ENCODE assay signal across 14 cellular contexts in genomic region chr1:204341380-204341779, GRCh38. TPM values are rescaled to one million over a fixed set of nuclear protein-coding genes. Genes with fewer than 3 reads are reported as not detected.
DNase-seq lines count a peak whose midpoint lies in the region; ATAC-seq and TF ChIP-seq lines count a peak whose summit lies in the region.
"Had no signal": no experiment of that assay in that cellular context is flagged by ENCODE, and none has a peak within 500 bp of the region (broad histone marks: within the 10 kb centered on the region; RNA-seq: fewer than 3 reads in every experiment).

No MANE protein-coding gene starts in this region.

- intact Hi-C loops in heart right ventricle (cut with DNase I) = no loop called here

- H3K9me3 ChIP-seq in osteoblast (ENCODE audit: low read depth, low read length) (no peaks in the 10 kb centered on the region), heart right ventricle (no peaks in the 10 kb centered on the region)
- H3K9me3 ChIP-seq: breast epithelium, testis had no signal

- no peaks in the 10 kb centered on the region for H4K20me1 ChIP-seq in osteoblast (ENCODE audit: insufficient read depth, low read length)

- H3K36me3 ChIP-seq in osteoblast (ENCODE audit: insufficient read depth, low read length) (no peaks in the 10 kb centered on the region), heart right ventricle (no peaks in the 10 kb centered on the region)
- H3K36me3 ChIP-seq: breast epithelium had no signal

- no peaks in the 10 kb centered on the region for H3K4me1 ChIP-seq in osteoblast (ENCODE audit: insufficient read depth, low read length)
- H3K4me1 ChIP-seq in heart right ventricle = peaks cover 0 to 15% (median 0%) of the 10 kb centered on the region in 9 donors
- H3K4me1 ChIP-seq: breast epithelium had no signal

- DNase-seq in GM03348 (ENCODE audit: low spot score) = peak; percentile 21
- peak; percentile 77 to 82 for DNase-seq in NCI-H526 (lab: John Stamatoyannopoulos, UW)
- peak; percentile 32 for DNase-seq in fibroblast of peridontal ligament (ENCODE audit: extremely low read depth)
- peak; percentile 85 for DNase-seq in osteoblast (ENCODE audit: insufficient read length, low spot score, missing footprints)
- DNase-seq in heart right ventricle = no peak
- DNase-seq in DMS79 (lab: John Stamatoyannopoulos, UW) = no peak
- DNase-seq: activated CD8-positive, alpha-beta memory T cell treated with anti-CD3 and anti-CD28 coated beads, Interleukin-2, amount 10 ng/mL, durations not matched to agents 7 days and 5 days; effector memory CD8-positive, alpha-beta T cell; stimulated activated CD8-positive, alpha-beta memory T cell treated with anti-CD3 and anti-CD28 coated beads, Interleukin-4, amount 100 ng/mL, for 48 hours; testis had no signal

- no peak for ATAC-seq in GM18909 (IDR thresholded peaks at IDR 0.05; ENCODE audit: poor library complexity, unreplicated experiment)
- no peak for ATAC-seq in heart right ventricle
- ATAC-seq: activated CD8-positive, alpha-beta memory T cell treated with anti-CD3 and anti-CD28 coated beads, Interleukin-2, amount 10 ng/mL, durations not matched to agents 7 days and 5 days; effector memory CD8-positive, alpha-beta T cell; WTC11 had no signal

- H3K4me3 ChIP-seq in osteoblast (ENCODE audit: insufficient read depth, low read length) (no peak overlapping the region), heart right ventricle (no peak overlapping the region)
- H3K4me3 ChIP-seq: breast epithelium, PC-9, testis had no signal

- H3K27me3 ChIP-seq in osteoblast (ENCODE audit: insufficient read depth, low read length) = peaks cover 49% of the 10 kb centered on the region
- H3K27me3 ChIP-seq in heart right ventricle = no peaks in the 10 kb centered on the region
- H3K27me3 ChIP-seq: breast epithelium, testis had no signal

- no peak overlapping the region for H3K27ac ChIP-seq in osteoblast (ENCODE audit: low read depth, low read length)
- H3K27ac ChIP-seq in heart right ventricle = no peak overlapping the region
- H3K27ac ChIP-seq: breast epithelium, PC-9, testis had no signal

- TF ChIP-seq CTCF in osteoblast (IDR thresholded peaks at IDR 0.05; ENCODE audit: extremely low read depth, low read depth, low read length) = no peak
- no peak for TF ChIP-seq CTCF in heart right ventricle (IDR thresholded peaks at IDR 0.05)

- no peak overlapping the region for H2AFZ ChIP-seq in osteoblast (ENCODE audit: low read length)
- H2AFZ ChIP-seq: PC-9 had no signal

- no peak overlapping the region for H3K4me2 ChIP-seq in osteoblast (ENCODE audit: insufficient read depth, low read length)
- H3K4me2 ChIP-seq: PC-9 had no signal

- H3K79me2 ChIP-seq in osteoblast (ENCODE audit: insufficient read depth, low read length) = no peaks in the 10 kb centered on the region

RNA-seq across cellular contexts. Expression of gene PLEKHA6, which starts 18.3 kb away (rescaled TPM):
- 0.29 and 0.36 TPM in 2 replicates for total RNA-seq in osteoblast
- total RNA-seq in heart right ventricle = 10 to 100 TPM in 9 of 10 donors, 1 to 10 TPM in 1; 4.8 to 34.9 (median 19.2) TPM
- polyA plus RNA-seq in heart right ventricle = 10 to 100 TPM in 1 of 2 donors, 1 to 10 TPM in 1; 3.3 to 18.2 TPM

Comparison
In these comparisons a context has a peak if more than half of its experiments do, and no peak if none do; other contexts are left out.
1. DNase-seq: peak in GM03348 (single experiment), NCI-H526 (2 of 2), fibroblast of peridontal ligament (single experiment) and osteoblast (single experiment); none in heart right ventricle (0 of 2) and DMS79 (single experiment).